In genomic region chr15:64761156-64761555, GRCh38 we compare ENCODE assay signal across 18 cellular contexts. TPM values are rescaled to one million over a fixed set of nuclear protein-coding genes. Genes with fewer than 3 reads are reported as not detected.
DNase-seq lines count a peak whose midpoint lies in the region; ATAC-seq, FAIRE-seq and TF ChIP-seq lines count a peak whose summit lies in the region.
"Had no signal": no experiment of that assay in that cellular context is flagged by ENCODE, and none has a peak within 500 bp of the region (broad histone marks: within the 10 kb centered on the region; RNA-seq: fewer than 3 reads in every experiment).

No MANE protein-coding gene starts in this region.

- H3K4me3 ChIP-seq in liver (ENCODE audit: low read depth in 1 of 3, low read length in 3 of 3) = no peak overlapping the region
- no peak overlapping the region for H3K4me3 ChIP-seq in HepG2 (replicated peaks in 1 of 3; ENCODE audit: insufficient read depth in 1 of 3, low read depth in 2 of 3, low read length in 3 of 3)
- no peak overlapping the region for H3K4me3 ChIP-seq in left ventricle myocardium inferior
- H3K4me3 ChIP-seq in gastrocnemius medialis = no peak overlapping the region
- H3K4me3 ChIP-seq in HAP-1 = no peak overlapping the region

- DNase-seq in HepG2 (ENCODE audit: low spot score) (no peak), left ventricle myocardium inferior (no peak), gastrocnemius medialis (no peak), HAP-1 (ENCODE audit: low spot score in 2 of 2) (no peak), caudate nucleus (lab: John Stamatoyannopoulos, UW) (no peak)
- DNase-seq: 8988T, C1 segment of cervical spinal cord, DMS 273 treated with DMSO at 0.1 percent for 48 hours, NCI-H1417 treated with DMSO at 0.1 percent for 48 hours, NCI-H2029, NCI-H2171 treated with DMSO at 0.1 percent for 48 hours, NCI-H82, SIG-M5 had no signal

- H3K36me3 ChIP-seq in liver (ENCODE audit: control insufficient read depth in 4 of 4, insufficient read depth in 3 of 4, low read depth in 1 of 4, low read length in 3 of 4) = no peaks in the 10 kb centered on the region
- H3K36me3 ChIP-seq in HepG2 (replicated peaks in 1 of 2; ENCODE audit: control insufficient read depth in 1 of 2, insufficient read depth in 2 of 2, low read length in 2 of 2) = no peaks in the 10 kb centered on the region
- H3K36me3 ChIP-seq in left ventricle myocardium inferior = no peaks in the 10 kb centered on the region
- H3K36me3 ChIP-seq in gastrocnemius medialis = no peaks in the 10 kb centered on the region
- H3K36me3 ChIP-seq in HAP-1 (replicated peaks) = no peaks in the 10 kb centered on the region; the same call in 1 of the 2 replicates

- H3K79me2 ChIP-seq in HepG2 (ENCODE audit: insufficient read depth, low read length) = no peaks in the 10 kb centered on the region

- H3K27ac ChIP-seq in liver (ENCODE audit: low read depth in 1 of 2, low read length in 2 of 2) (no peak overlapping the region), HepG2 (ENCODE audit: extremely low read length, insufficient read depth, low read length) (no peak overlapping the region), left ventricle myocardium inferior (replicated peaks) (peak overlapping the region; percentile 62), gastrocnemius medialis (peak overlapping the region; percentile 37 to 52 (median 49)), caudate nucleus (ENCODE audit: low read depth, low read length) (no peak overlapping the region)

- H4K20me1 ChIP-seq in HepG2 (ENCODE audit: insufficient read depth, low read length) = no peaks in the 10 kb centered on the region

- TF ChIP-seq RAD21 in liver (IDR thresholded peaks at IDR 0.05) = no peak
- TF ChIP-seq RAD21 in HepG2 (CRISPR knock-in tag; IDR thresholded peaks at IDR 0.05) = no peak

- FAIRE-seq in HepG2 (lab: Jason Lieb, UNC) = no peak
- FAIRE-seq: H54, RCC 7860 had no signal

- no peaks in the 10 kb centered on the region for H3K9me3 ChIP-seq in liver (ENCODE audit: control insufficient read depth in 4 of 4, low read length in 3 of 4)
- no peaks in the 10 kb centered on the region for H3K9me3 ChIP-seq in HepG2 (ENCODE audit: low read length)
- no peaks in the 10 kb centered on the region for H3K9me3 ChIP-seq in left ventricle myocardium inferior (replicated peaks)
- no peaks in the 10 kb centered on the region for H3K9me3 ChIP-seq in gastrocnemius medialis
- 0 out of 2 replicates have a peak, but pooled peaks cover 2% of the 10 kb centered on the region for H3K9me3 ChIP-seq in HAP-1

- H3K27me3 ChIP-seq in liver (ENCODE audit: control insufficient read depth in 4 of 4, insufficient read depth in 4 of 4, low read length in 3 of 4) (no peaks in the 10 kb centered on the region), HepG2 (ENCODE audit: control insufficient read depth in 1 of 2, insufficient read depth in 2 of 2, low read length in 2 of 2) (peaks cover 4 to 18% of the 10 kb centered on the region in 2 experiments; a peak in 4 of 5 replicates), left ventricle myocardium inferior (ENCODE audit: low read depth) (no peaks in the 10 kb centered on the region), gastrocnemius medialis (no peaks in the 10 kb centered on the region), HAP-1 (ENCODE audit: low read depth) (no peaks in the 10 kb centered on the region)

- in situ Hi-C loops in HepG2 (cut with HindIII; ENCODE audit: extremely low pct_ligation_motif_present, low pct_unique_long_range_greater_than_20kb) (no loop called here), gastrocnemius medialis (cut with MboI; ENCODE audit: low sequenced_read_pairs in 4 of 4) (no loop called here), HAP-1 (cut with MboI; ENCODE audit: low sequenced_read_pairs) (no loop called here)

- WGBS in liver = 79% methylated on average over 11 of the region's 11 CpGs
- 77% methylated on average over 6 of the region's 11 CpGs for WGBS in HepG2 (ENCODE audit: low lambda C conversion rate)

- H3K4me2 ChIP-seq in HepG2 (ENCODE audit: low read depth, low read length) = no peak overlapping the region

- CTCF ChIA-PET in HepG2 (lab: Yijun Ruan, JAX; ENCODE audit: low intra/inter-chr PET ratio, low total read pairs) = no interaction called here

- TF ChIP-seq EP300 in HepG2 (IDR thresholded peaks at IDR 0.05; ENCODE audit: low read depth in 2 of 2, low read length in 2 of 2) = no peak
- TF ChIP-seq EP300 in HepG2 (CRISPR knock-in tag; IDR thresholded peaks at IDR 0.05; ENCODE audit: borderline replicate concordance) = no peak

- ATAC-seq in HepG2 (no peak), gastrocnemius medialis (peak in 1 of 2 donors; percentile 57), HG03378 (IDR thresholded peaks at IDR 0.05; ENCODE audit: unreplicated experiment) (no peak), GM18517 (IDR thresholded peaks at IDR 0.05; ENCODE audit: unreplicated experiment) (no peak)

- no peak overlapping the region for H3K9ac ChIP-seq in liver (ENCODE audit: low read depth in 1 of 2, low read length in 2 of 2)
- H3K9ac ChIP-seq in HepG2 (ENCODE audit: insufficient read depth, low read depth, low read length) = no peak overlapping the region

- BruUV-seq in HepG2 (replicated peaks; lab: Mats Ljungman, UMichigan) = no TSS peak

- no peak overlapping the region for H2AFZ ChIP-seq in HepG2 (ENCODE audit: low read length)

- TF ChIP-seq POLR2A in HepG2 (IDR thresholded peaks at IDR 0.05; ENCODE audit: insufficient read depth in 1 of 2, low read depth in 2 of 2, low read length in 2 of 2) = no peak
- TF ChIP-seq POLR2A in gastrocnemius medialis (IDR thresholded peaks at IDR 0.05) = no peak

- POLR2A ChIA-PET in HepG2 (lab: Yijun Ruan, JAX) = no interaction called here

- intact Hi-C loops in HepG2 (cut with micrococcal nuclease; ENCODE audit: unreplicated experiment) (no loop called here), left ventricle myocardium inferior (cut with micrococcal nuclease) (no loop called here), gastrocnemius medialis (cut with DNase I; ENCODE audit: low total_unique reads) (no loop called here)

- H3K4me1 ChIP-seq in liver (ENCODE audit: control insufficient read depth in 4 of 4, insufficient read depth in 4 of 4, low read length in 3 of 4) = peaks cover 6 to 13% (median 10%) of the 10 kb centered on the region in 4 donors
- H3K4me1 ChIP-seq in HepG2 (ENCODE audit: insufficient read depth, low read length) = peaks cover 18% of the 10 kb centered on the region
- H3K4me1 ChIP-seq in left ventricle myocardium inferior = peaks cover 73% of the 10 kb centered on the region
- H3K4me1 ChIP-seq in gastrocnemius medialis = no peaks in the 10 kb centered on the region
- H3K4me1 ChIP-seq in HAP-1 = no peaks in the 10 kb centered on the region

- TF ChIP-seq CTCF in liver (IDR thresholded peaks at IDR 0.05; ENCODE audit: low read depth, low read length, missing input control) = no peak
- no peak for TF ChIP-seq CTCF in HepG2 (CRISPR knock-in tag; IDR thresholded peaks at IDR 0.05)
- TF ChIP-seq CTCF in left ventricle myocardium inferior (IDR thresholded peaks at IDR 0.05; ENCODE audit: borderline replicate concordance) = no peak
- no peak for TF ChIP-seq CTCF in gastrocnemius medialis (IDR thresholded peaks at IDR 0.05 in 4 of 5, conservative IDR thresholded peaks at IDR 0.05 in 1 of 5)

TF ChIP-seq in liver, 16 proteins besides CTCF, POLR2A, EP300 and RAD21:
- TF ChIP-seq YY1 (IDR thresholded peaks at IDR 0.05) = no peak
- peak; percentile 18 for TF ChIP-seq NR2F2 (IDR thresholded peaks at IDR 0.05)

TF ChIP-seq in HepG2, 621 proteins besides CTCF, POLR2A, EP300 and RAD21:
- TF ChIP-seq HIVEP1 (CRISPR knock-in tag; IDR thresholded peaks at IDR 0.05) = no peak
- TF ChIP-seq REL (CRISPR knock-in tag; conservative IDR thresholded peaks at IDR 0.05) = no peak
- no peak for TF ChIP-seq AKAP8 (CRISPR knock-in tag; IDR thresholded peaks at IDR 0.05)
- TF ChIP-seq NKX3-1 (CRISPR knock-in tag; IDR thresholded peaks at IDR 0.05) = no peak
- TF ChIP-seq ATF1 (CRISPR knock-in tag; IDR thresholded peaks at IDR 0.05) = no peak
- TF ChIP-seq TCF12 (IDR thresholded peaks at IDR 0.05) = no peak
- TF ChIP-seq TCF12 (CRISPR knock-in tag; IDR thresholded peaks at IDR 0.05) = no peak
- TF ChIP-seq MYC (CRISPR knock-in tag; IDR thresholded peaks at IDR 0.05; ENCODE audit: borderline replicate concordance) = no peak

RNA-seq across cellular contexts. Expression of gene RBPMS2, which starts 14.2 kb away (rescaled TPM):
- total RNA-seq in liver (under 1 TPM; 0.42 to 0.50 TPM), HepG2 (2016; rRNA removed; fragmentation: Illumina TruSeq; extraction: Trizol) (not detected in 2 replicates), left ventricle myocardium inferior (276 TPM), gastrocnemius medialis (under 1 TPM; 0.11 to 0.61 (median 0.35) TPM)
- polyA plus RNA-seq in liver (1 to 10 TPM; 4.3 to 7.9 TPM), HepG2 (2011; rRNA removed) (0.08 and 0.16 TPM in 2 replicates)
- not detected in 2 replicates for total RNA-seq in HepG2 (2016; cell fraction: cytosol; rRNA removed; fragmentation: Illumina TruSeq; extraction: Trizol; ENCODE audit: low read depth)
- total RNA-seq in HepG2 (2016; cell fraction: insoluble cytoplasmic fraction; rRNA removed; fragmentation: Illumina TruSeq; extraction: Trizol) = not detected in 2 replicates
- 0.12 TPM in 1 of 2 replicates, not detected in the other for total RNA-seq in HepG2 (2016; cell fraction: membrane; rRNA removed; fragmentation: Illumina TruSeq; extraction: Trizol)
- total RNA-seq in HepG2 (2016; cell fraction: nucleus; rRNA removed; fragmentation: Illumina TruSeq; extraction: Trizol) = not detected in 2 replicates
- 0.08 and 0.10 TPM in 2 replicates for polyA plus RNA-seq in HepG2 (2011; cell fraction: cytosol; rRNA removed)
- polyA plus RNA-seq in HepG2 (2011; cell fraction: nucleus; rRNA removed) = 0.14 and 0.26 TPM in 2 replicates
- 0.08 and 0.44 TPM in 2 replicates for polyA plus RNA-seq in HepG2 (2012)
- polyA plus RNA-seq in HepG2 (2016; cell fraction: cytosol; fragmentation: Illumina TruSeq; extraction: Trizol; ENCODE audit: low read depth) = 0.72 and 1.0 TPM in 2 replicates
- 0.46 and 0.60 TPM in 2 replicates for polyA plus RNA-seq in HepG2 (2016; cell fraction: insoluble cytoplasmic fraction; fragmentation: Illumina TruSeq; extraction: Trizol; ENCODE audit: low read depth)
- polyA plus RNA-seq in HepG2 (2016; cell fraction: membrane; fragmentation: Illumina TruSeq; extraction: Trizol; ENCODE audit: low read depth) = 1.2 and 1.5 TPM in 2 replicates
- 0.52 and 0.70 TPM in 2 replicates for polyA plus RNA-seq in HepG2 (2016; cell fraction: nucleus; fragmentation: Illumina TruSeq; extraction: Trizol; ENCODE audit: insufficient read depth, low read depth)
- polyA minus RNA-seq in HepG2 (2011; rRNA and poly(A)+ RNA removed; ENCODE audit: low replicate concordance) = 0.10 and 0.94 TPM in 2 replicates
- not detected in 2 replicates for polyA minus RNA-seq in HepG2 (2011; cell fraction: cytosol; rRNA and poly(A)+ RNA removed)
- not detected in 2 replicates for polyA minus RNA-seq in HepG2 (2011; cell fraction: nucleus; rRNA and poly(A)+ RNA removed)

Comparison
In these comparisons a context has a peak if more than half of its experiments do, and no peak if none do; other contexts are left out.
1. H3K27ac ChIP-seq: peak in left ventricle myocardium inferior (single experiment) and gastrocnemius medialis (4 of 4); none in liver (0 of 2), HepG2 (single experiment) and caudate nucleus (single experiment).
2. RNA of gene RBPMS2, which starts 14.2 kb away (total RNA-seq): 276 TPM in left ventricle myocardium inferior (single experiment); 0.42 to 0.50 TPM in liver, 0.11 to 0.61 TPM in gastrocnemius medialis and 0.12 TPM in HepG2; every median in the first group is over 100 times any median in the second.